1 cellular context compared by ENCODE assay signal in genomic region chr10:79443338-79444242, GRCh38.
TF ChIP-seq lines count a peak whose summit lies in the region.

No MANE protein-coding gene starts in this region.

TF ChIP-seq in endothelial cell of umbilical vein, 7 proteins besides CTCF, POLR2A, EP300 and RAD21 (continued from another document):
- TF ChIP-seq EZH2 (IDR thresholded peaks at IDR 0.05; ENCODE audit: borderline replicate concordance, low read depth, low read length, severe bottlenecking) = no peak
- no peak for TF ChIP-seq GATA2 (IDR thresholded peaks at IDR 0.05; ENCODE audit: insufficient read depth, insufficient read length, low read depth, low read length)
